In genomic region chr11:6833329-6833728, GRCh38 we compare ENCODE assay signal across 1 cellular context.
TF ChIP-seq lines count a peak whose summit lies in the region.

No MANE protein-coding gene starts in this region.

TF ChIP-seq in HepG2, 621 proteins besides CTCF, POLR2A, EP300 and RAD21:
- TF ChIP-seq MNT (IDR thresholded peaks at IDR 0.05) = 0 out of 2 replicates have a peak, but pooled peaks have one; percentile 10
- TF ChIP-seq HNRNPL (IDR thresholded peaks at IDR 0.05; ENCODE audit: low read depth, low read length) = no peak
